ENCODE assay signal across 8 cellular contexts in the genomic region with DNA sequence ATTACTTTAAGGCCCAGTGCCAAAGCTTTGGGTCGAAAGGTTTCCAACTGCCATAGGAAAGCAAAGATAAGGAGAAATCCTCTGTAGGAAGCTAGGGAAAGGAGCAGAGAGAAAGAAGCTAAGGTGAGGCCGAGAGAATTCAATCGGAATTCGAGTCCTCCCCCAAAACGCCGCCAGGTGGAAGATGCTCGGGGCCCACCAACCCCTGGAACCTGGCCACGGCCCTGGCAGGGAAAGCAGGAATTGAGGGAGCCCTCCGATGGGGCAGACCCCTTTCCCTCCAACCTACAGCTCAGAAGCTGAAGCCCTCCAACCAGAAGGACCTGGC. TPM values are rescaled to one million over a fixed set of nuclear protein-coding genes. Genes with fewer than 3 reads are reported as not detected.
A peak's percentile ranks its signal among the peaks of the same experiment; 100 is the strongest.
DNase-seq lines count a peak whose midpoint lies in the region; ATAC-seq and TF ChIP-seq lines count a peak whose summit lies in the region.

No MANE protein-coding gene starts in this region.

- H4K8ac ChIP-seq in trophoblast cell (ENCODE audit: low read depth, low read length): peak overlapping the region; percentile 98

- H3K36me3 ChIP-seq in left ventricle myocardium inferior (peaks cover 2% of the 10 kb centered on the region), trophoblast cell (ENCODE audit: control insufficient read depth in 1 of 2, insufficient read depth in 2 of 2, low read length in 2 of 2) (peaks cover 0 to under 1% of the 10 kb centered on the region in 2 experiments)

- H3K4me2 ChIP-seq in trophoblast cell (ENCODE audit: low read length): peak overlapping the region; percentile 74

- peak overlapping the region; percentile 90 for H2BK12ac ChIP-seq in trophoblast cell (ENCODE audit: low read length)

- H4K91ac ChIP-seq in trophoblast cell (ENCODE audit: low read depth, low read length): peak overlapping the region; percentile 98

- H3K79me2 ChIP-seq in trophoblast cell (ENCODE audit: control insufficient read depth, insufficient read depth, low read length, poor library complexity): peaks cover 6% of the 10 kb centered on the region

- intact Hi-C loops in left ventricle myocardium inferior (cut with micrococcal nuclease) (no loop called here), Right ventricle myocardium superior (cut with DNase I) (no loop called here)

- H2BK120ac ChIP-seq in trophoblast cell (ENCODE audit: insufficient read depth, low read length, poor library complexity): peak overlapping the region; percentile 97

- peak overlapping the region; percentile 85 for H3K4me3 ChIP-seq in left ventricle myocardium inferior
- peak overlapping the region; percentile 93 for H3K4me3 ChIP-seq in epithelial cell of proximal tubule (ENCODE audit: low read depth, low read length)
- peak overlapping the region; percentile 79 for H3K4me3 ChIP-seq in trophoblast cell (ENCODE audit: low read depth, low read length)

- peak overlapping the region; percentile 96 for H3K14ac ChIP-seq in trophoblast cell (ENCODE audit: low read length)

- ATAC-seq in Right ventricle myocardium superior (ENCODE audit: poor library complexity): no peak

- peak overlapping the region; percentile 86 for H3K4ac ChIP-seq in trophoblast cell (ENCODE audit: low read depth, low read length)

- DNase-seq in left ventricle myocardium inferior: no peak
- DNase-seq in Right ventricle myocardium superior: no peak
- peak; percentile 34 for DNase-seq in SW480 (ENCODE audit: low spot score)
- no peak for DNase-seq in epithelial cell of proximal tubule (ENCODE audit: low read depth)
- no peak for DNase-seq in trophoblast cell
- no peak for DNase-seq in COR-L47 (lab: John Stamatoyannopoulos, UW)
- no peak for DNase-seq in OCI-M2 (lab: John Stamatoyannopoulos, UW; ENCODE audit: unreplicated experiment)
- DNase-seq in ureter (ENCODE audit: low spot score): no peak

- H3K4me1 ChIP-seq in left ventricle myocardium inferior (peaks cover 68% of the 10 kb centered on the region), trophoblast cell (ENCODE audit: control insufficient read depth in 1 of 2, insufficient read depth in 2 of 2, low read length in 2 of 2) (peaks cover 10 to 18% of the 10 kb centered on the region in 2 experiments)

- peak overlapping the region; percentile 95 for H2AK5ac ChIP-seq in trophoblast cell (ENCODE audit: low read length)

- peak overlapping the region; percentile 95 for H3K9ac ChIP-seq in trophoblast cell (ENCODE audit: low read length)

- peak overlapping the region; percentile 94 for H3K18ac ChIP-seq in trophoblast cell (ENCODE audit: low read length)

- H2AFZ ChIP-seq in trophoblast cell (ENCODE audit: insufficient read depth, low read length, poor library complexity): peak overlapping the region; percentile 93

- H3K27me3 ChIP-seq in left ventricle myocardium inferior (ENCODE audit: low read depth): no peaks in the 10 kb centered on the region
- H3K27me3 ChIP-seq in trophoblast cell (ENCODE audit: insufficient read depth, low read length): no peaks in the 10 kb centered on the region

- no peaks in the 10 kb centered on the region for H3K9me3 ChIP-seq in left ventricle myocardium inferior (replicated peaks)
- no peaks in the 10 kb centered on the region for H3K9me3 ChIP-seq in trophoblast cell (ENCODE audit: insufficient read depth, low read depth, low read length)

- H3K79me1 ChIP-seq in trophoblast cell (ENCODE audit: low read length): peaks cover 16% of the 10 kb centered on the region

- peak overlapping the region; percentile 94 for H3K27ac ChIP-seq in left ventricle myocardium inferior (replicated peaks)
- H3K27ac ChIP-seq in trophoblast cell (ENCODE audit: low read depth, low read length): peak overlapping the region; percentile 97

- no CpG with 5 or more reads among the region's 9 CpGs for WGBS in trophoblast cell (ENCODE audit: extremely low coverage, insufficient coverage, insufficient read length)

- H2BK5ac ChIP-seq in trophoblast cell (ENCODE audit: low read depth, low read length, poor library complexity): peak overlapping the region; percentile 96

- H3K23ac ChIP-seq in trophoblast cell (ENCODE audit: low read length): no peak overlapping the region

- H4K12ac ChIP-seq in trophoblast cell (ENCODE audit: low read depth, low read length): peak overlapping the region; percentile 97

- no peak for TF ChIP-seq CTCF in left ventricle myocardium inferior (IDR thresholded peaks at IDR 0.05; ENCODE audit: borderline replicate concordance)
- TF ChIP-seq CTCF in epithelial cell of proximal tubule (conservative IDR thresholded peaks at IDR 0.05; ENCODE audit: low read depth, low read length): no peak

RNA-seq across cellular contexts. Expression of gene GMFB, which starts 0.5 kb away (rescaled TPM):
- total RNA-seq in left ventricle myocardium inferior (23.4 TPM), Right ventricle myocardium superior (27.6 TPM), epithelial cell of proximal tubule (55.7 and 93.1 TPM in 2 replicates), ureter (35.9 TPM)
- 25.7 and 26.5 TPM in 2 replicates for polyA plus RNA-seq in trophoblast cell (2013)

RNA-seq across cellular contexts. Expression of gene CGRRF1, which starts 21.4 kb away (rescaled TPM):
- total RNA-seq in left ventricle myocardium inferior: 21.3 TPM
- total RNA-seq in Right ventricle myocardium superior: 15.1 TPM
- 5.4 and 15.1 TPM in 2 replicates for total RNA-seq in epithelial cell of proximal tubule
- 7.0 and 8.6 TPM in 2 replicates for polyA plus RNA-seq in trophoblast cell (2013)
- 17.2 TPM for total RNA-seq in ureter

RNA-seq across cellular contexts. Expression of gene CNIH1, which starts 47.1 kb away (rescaled TPM):
- total RNA-seq in left ventricle myocardium inferior (89.0 TPM), Right ventricle myocardium superior (97.0 TPM), epithelial cell of proximal tubule (131 and 241 TPM in 2 replicates), ureter (92.9 TPM)
- 86.6 and 86.7 TPM in 2 replicates for polyA plus RNA-seq in trophoblast cell (2013)
